Comparison of ENCODE assay signal across 14 cellular contexts in genomic region chr7:538764-539685, GRCh38. TPM values are rescaled to one million over a fixed set of nuclear protein-coding genes. Genes with fewer than 3 reads are reported as not detected.
DNase-seq lines count a peak whose midpoint lies in the region; ATAC-seq and TF ChIP-seq lines count a peak whose summit lies in the region.
"Had no signal": no experiment of that assay in that cellular context is flagged by ENCODE, and none has a peak within 500 bp of the region (broad histone marks: within the 10 kb centered on the region; RNA-seq: fewer than 3 reads in every experiment).

No MANE protein-coding gene starts in this region.

- peaks cover 4% of the 10 kb centered on the region for H3K4me1 Mint-ChIP-seq in activated T-cell treated with anti-CD3 and anti-CD28 coated beads, Interleukin-2, amount 50 U/mL, for 24 hours (ENCODE audit: low read depth)

- DNase-seq in H4 (ENCODE audit: low spot score) = peak; percentile 95
- DNase-seq in RWPE2 (ENCODE audit: low spot score) = peak; percentile 91
- no peak for DNase-seq in effector CD4-positive, alpha-beta T cell
- no peak for DNase-seq in activated T-cell treated with anti-CD3 and anti-CD28 coated beads, Interleukin-2, amount 50 U/mL, for 24 hours
- no peak for DNase-seq in mesenteric fat pad (ENCODE audit: low spot score)
- DNase-seq: activated naive CD8-positive, alpha-beta T cell treated with anti-CD3 and anti-CD28 coated beads for 36 hours; NCI-H1092; NCI-H82; stimulated activated CD4-positive, alpha-beta T cell treated with anti-CD3 and anti-CD28 coated beads, Interleukin-2, amount 100 ng/mL, for 24 hours; T-helper 1 cell had no signal

- no peak overlapping the region for H3K4me3 Mint-ChIP-seq in activated T-cell treated with anti-CD3 and anti-CD28 coated beads, Interleukin-2, amount 50 U/mL, for 24 hours
- H3K4me3 Mint-ChIP-seq: activated naive CD8-positive, alpha-beta T cell treated with anti-CD3 and anti-CD28 coated beads for 36 hours; stimulated activated naive CD8-positive, alpha-beta T cell treated with anti-CD3 and anti-CD28 coated beads, Interleukin-15, Interleukin-2, amounts not matched to agents 100 ng/mL and 50 ng/mL, for 24 hours had no signal

- H3K4me1 ChIP-seq in RWPE2 (ENCODE audit: insufficient read depth, poor library complexity, severe bottlenecking) = peaks cover 30% of the 10 kb centered on the region
- no peaks in the 10 kb centered on the region for H3K4me1 ChIP-seq in rectal smooth muscle tissue (ENCODE audit: control insufficient read depth, insufficient read depth, low read length)

- H3K36me3 ChIP-seq in RWPE2 (ENCODE audit: low read depth) (no peaks in the 10 kb centered on the region), rectal smooth muscle tissue (ENCODE audit: control insufficient read depth, insufficient read depth, low read length) (no peaks in the 10 kb centered on the region)

- H3K27ac Mint-ChIP-seq in activated T-cell treated with anti-CD3 and anti-CD28 coated beads, Interleukin-2, amount 50 U/mL, for 24 hours = no peak overlapping the region
- H3K27ac Mint-ChIP-seq: activated naive CD8-positive, alpha-beta T cell treated with anti-CD3 and anti-CD28 coated beads for 36 hours; stimulated activated naive CD8-positive, alpha-beta T cell treated with anti-CD3 and anti-CD28 coated beads, Interleukin-15, Interleukin-2, amounts not matched to agents 100 ng/mL and 50 ng/mL, for 24 hours had no signal

- ATAC-seq in RWPE2 (ENCODE audit: low read depth) = peak; percentile 48
- peak; percentile 34 for ATAC-seq in esophagus mucosa
- ATAC-seq in GM19397 (IDR thresholded peaks at IDR 0.05; ENCODE audit: unreplicated experiment) = no peak

- H3K27me3 Mint-ChIP-seq in activated T-cell treated with anti-CD3 and anti-CD28 coated beads, Interleukin-2, amount 50 U/mL, for 24 hours = no peaks in the 10 kb centered on the region
- H3K27me3 Mint-ChIP-seq: activated naive CD8-positive, alpha-beta T cell treated with anti-CD3 and anti-CD28 coated beads for 36 hours; stimulated activated naive CD8-positive, alpha-beta T cell treated with anti-CD3 and anti-CD28 coated beads, Interleukin-15, Interleukin-2, amounts not matched to agents 100 ng/mL and 50 ng/mL, for 24 hours had no signal

- no peak overlapping the region for H3K9ac ChIP-seq in rectal smooth muscle tissue (ENCODE audit: low read length)

- H3K4me3 ChIP-seq in RWPE2 (ENCODE audit: severe bottlenecking) = peak overlapping the region; percentile 30
- peak overlapping the region; percentile 41 for H3K4me3 ChIP-seq in rectal smooth muscle tissue (ENCODE audit: low read length)

- no peaks in the 10 kb centered on the region for H3K9me3 ChIP-seq in RWPE2 (ENCODE audit: severe bottlenecking)

- peak overlapping the region; percentile 99 for H3K27ac ChIP-seq in RWPE2 (ENCODE audit: poor library complexity, severe bottlenecking)
- H3K27ac ChIP-seq in rectal smooth muscle tissue (ENCODE audit: low read depth, low read length) = no peak overlapping the region

- no peaks in the 10 kb centered on the region for H3K27me3 ChIP-seq in RWPE2 (ENCODE audit: insufficient read depth, poor library complexity, severe bottlenecking)
- H3K27me3 ChIP-seq in rectal smooth muscle tissue (ENCODE audit: control insufficient read depth, insufficient read depth, low read length) = no peaks in the 10 kb centered on the region

- no peaks in the 10 kb centered on the region for H3K36me3 Mint-ChIP-seq in activated T-cell treated with anti-CD3 and anti-CD28 coated beads, Interleukin-2, amount 50 U/mL, for 24 hours (ENCODE audit: low read depth)
- H3K36me3 Mint-ChIP-seq: activated naive CD8-positive, alpha-beta T cell treated with anti-CD3 and anti-CD28 coated beads for 36 hours had no signal

- no peaks in the 10 kb centered on the region for H3K9me3 Mint-ChIP-seq in activated T-cell treated with anti-CD3 and anti-CD28 coated beads, Interleukin-2, amount 50 U/mL, for 24 hours
- H3K9me3 Mint-ChIP-seq: stimulated activated naive CD8-positive, alpha-beta T cell treated with anti-CD3 and anti-CD28 coated beads, Interleukin-15, Interleukin-2, amounts not matched to agents 100 ng/mL and 50 ng/mL, for 24 hours had no signal

- no peak for TF ChIP-seq CTCF in RWPE2 (IDR thresholded peaks at IDR 0.05; ENCODE audit: poor library complexity, severe bottlenecking)

RNA-seq across cellular contexts. Expression of gene PDGFA, which starts 19.4 kb away (rescaled TPM):
- total RNA-seq in H4 (2014; rRNA removed; shearing (Covaris generic)) = 37.3 and 38.6 TPM in 2 replicates
- total RNA-seq in esophagus mucosa (4.1 TPM), mesenteric fat pad (19.7 TPM)

Comparison
In these comparisons a context has a peak if more than half of its experiments do, and no peak if none do; other contexts are left out.
1. DNase-seq: peak in H4 (single experiment) and RWPE2 (single experiment); none in effector CD4-positive, alpha-beta T cell (single experiment), activated T-cell treated with anti-CD3 and anti-CD28 coated beads, Interleukin-2, amount 50 U/mL, for 24 hours (single experiment) and mesenteric fat pad (single experiment).